Comparison of ENCODE assay signal across 10 cellular contexts in genomic region chr17:40602445-40603443, GRCh38. TPM values are rescaled to one million over a fixed set of nuclear protein-coding genes. Genes with fewer than 3 reads are reported as not detected.
DNase-seq lines count a peak whose midpoint lies in the region; TF ChIP-seq lines count a peak whose summit lies in the region.
"Had no signal": no experiment of that assay in that cellular context is flagged by ENCODE, and none has a peak within 500 bp of the region (broad histone marks: within the 10 kb centered on the region; RNA-seq: fewer than 3 reads in every experiment).

No MANE protein-coding gene starts in this region.

- TF ChIP-seq CTCF in vagina (IDR thresholded peaks at IDR 0.05) = no peak

- DNase-seq in CD4-positive, alpha-beta memory T cell = peak; percentile 67 to 80 (median 76)
- peak; percentile 34 to 63 (median 52) for DNase-seq in activated CD4-positive, CD25-positive, alpha-beta regulatory T cell (lab: John Stamatoyannopoulos, UW)
- peak; percentile 60 to 67 for DNase-seq in stimulated activated CD4-positive, alpha-beta T cell treated with anti-CD3 and anti-CD28 coated beads, Interleukin-12 subunit alpha, Interleukin-12 subunit beta, amount 100 ng/mL, for 24 hours (ENCODE audit: low read depth in 2 of 2)
- no peak for DNase-seq in nucleus accumbens (lab: John Stamatoyannopoulos, UW)
- no peak for DNase-seq in vagina (ENCODE audit: extremely low spot score in 2 of 2)
- DNase-seq in midbrain (lab: John Stamatoyannopoulos, UW) = no peak
- DNase-seq in GDM1 (lab: John Stamatoyannopoulos, UW) = no peak

- H3K27ac Mint-ChIP-seq in CD4-positive, alpha-beta memory T cell = peak overlapping the region; percentile 94 to 100 (median 99)
- H3K27ac Mint-ChIP-seq in activated naive CD4-positive, alpha-beta T cell treated with anti-CD3 and anti-CD28 coated beads, Interleukin-2, amount 50 U/mL, for 24 hours = peak overlapping the region; percentile 94

- TF ChIP-seq POLR2A in vagina (IDR thresholded peaks at IDR 0.05) = no peak

- H3K9me3 ChIP-seq in CD4-positive, alpha-beta memory T cell (ENCODE audit: control insufficient read depth in 1 of 2, low read length in 2 of 2) = no peaks in the 10 kb centered on the region
- H3K9me3 ChIP-seq in vagina = no peaks in the 10 kb centered on the region

- peaks cover 0 to 1% of the 10 kb centered on the region in 2 donors for H3K36me3 Mint-ChIP-seq in CD4-positive, alpha-beta memory T cell
- H3K36me3 Mint-ChIP-seq in activated naive CD4-positive, alpha-beta T cell treated with anti-CD3 and anti-CD28 coated beads, Interleukin-2, amount 50 U/mL, for 24 hours = no peaks in the 10 kb centered on the region

- intact Hi-C loops in CD4-positive, alpha-beta memory T cell (cut with micrococcal nuclease) = loop anchor here (1.0 to 2.0 kb wide), 2 partner anchors 20 to 38 kb away; partner anchors contain the start of gene CCR7
- intact Hi-C loops in vagina (cut with DNase I) = no loop called here

- no peaks in the 10 kb centered on the region for H3K27me3 Mint-ChIP-seq in CD4-positive, alpha-beta memory T cell
- H3K27me3 Mint-ChIP-seq in activated naive CD4-positive, alpha-beta T cell treated with anti-CD3 and anti-CD28 coated beads, Interleukin-2, amount 50 U/mL, for 24 hours = no peaks in the 10 kb centered on the region

- peaks cover 100% of the 10 kb centered on the region for H3K4me1 ChIP-seq in CD4-positive, alpha-beta memory T cell (ENCODE audit: insufficient read depth, low read length)
- peaks cover 5% of the 10 kb centered on the region for H3K4me1 ChIP-seq in vagina

- H3K4me1 Mint-ChIP-seq in CD4-positive, alpha-beta memory T cell = peaks cover 70 to 100% (median 90%) of the 10 kb centered on the region in 4 donors
- peaks cover 98% of the 10 kb centered on the region for H3K4me1 Mint-ChIP-seq in activated naive CD4-positive, alpha-beta T cell treated with anti-CD3 and anti-CD28 coated beads, Interleukin-2, amount 50 U/mL, for 24 hours

- H3K9me3 Mint-ChIP-seq in CD4-positive, alpha-beta memory T cell = no peaks in the 10 kb centered on the region
- no peaks in the 10 kb centered on the region for H3K9me3 Mint-ChIP-seq in activated naive CD4-positive, alpha-beta T cell treated with anti-CD3 and anti-CD28 coated beads, Interleukin-2, amount 50 U/mL, for 24 hours

- POLR2A ChIA-PET in CD4-positive, alpha-beta memory T cell (lab: Charles Lee; ENCODE audit: partially characterized antibody) = interaction anchor here (0.6 to 22.3 kb wide), 13 partner anchors 10 to 1106 kb away, joined by 3 to 1226 read pairs (median 12); partner anchors contain the start of genes CCR7 and SMARCE1

- peak overlapping the region; percentile 60 to 85 (median 80) for H3K4me3 Mint-ChIP-seq in CD4-positive, alpha-beta memory T cell
- peak overlapping the region; percentile 74 for H3K4me3 Mint-ChIP-seq in activated naive CD4-positive, alpha-beta T cell treated with anti-CD3 and anti-CD28 coated beads, Interleukin-2, amount 50 U/mL, for 24 hours

- no peaks in the 10 kb centered on the region for H3K36me3 ChIP-seq in CD4-positive, alpha-beta memory T cell (ENCODE audit: insufficient read depth, low read length)
- no peaks in the 10 kb centered on the region for H3K36me3 ChIP-seq in vagina

- H3K27ac ChIP-seq in CD4-positive, alpha-beta memory T cell (ENCODE audit: low read depth, low read length) = peak overlapping the region; percentile 97
- no peak overlapping the region for H3K27ac ChIP-seq in vagina

- H3K27me3 ChIP-seq in CD4-positive, alpha-beta memory T cell (ENCODE audit: insufficient read depth, low read length) = no peaks in the 10 kb centered on the region
- no peaks in the 10 kb centered on the region for H3K27me3 ChIP-seq in vagina

- peak overlapping the region; percentile 3 to 8 for H3K4me3 ChIP-seq in CD4-positive, alpha-beta memory T cell (ENCODE audit: low read length in 2 of 2)
- H3K4me3 ChIP-seq in vagina = no peak overlapping the region

- CTCF ChIA-PET in CD4-positive, alpha-beta memory T cell (lab: Charles Lee; ENCODE audit: partially characterized antibody) = interaction anchor here (1.0 to 6.8 kb wide), 10 partner anchors 9 to 69 kb away, joined by 3 to 61 read pairs (median 6); partner anchors contain the start of gene CCR7

RNA-seq across cellular contexts. Expression of gene CCR7, which starts 37.5 kb away (rescaled TPM):
- 100 to 1,000 TPM; 268 to 269 TPM for total RNA-seq in CD4-positive, alpha-beta memory T cell
- polyA plus RNA-seq in CD4-positive, alpha-beta memory T cell = 100 to 1,000 TPM; 436 to 502 TPM
- not detected for total RNA-seq in vagina
- total RNA-seq: endothelial cell of umbilical vein, NCI-H460 had no signal

RNA-seq across cellular contexts. Expression of gene SMARCE1, which starts 44.9 kb away (rescaled TPM):
- total RNA-seq in CD4-positive, alpha-beta memory T cell = 10 to 100 TPM; 87.6 to 91.0 TPM
- polyA plus RNA-seq in CD4-positive, alpha-beta memory T cell = 100 to 1,000 TPM; 148 to 197 TPM
- total RNA-seq in vagina = 96.3 TPM

Comparison
In these comparisons a context has a peak if more than half of its experiments do, and no peak if none do; other contexts are left out.
1. DNase-seq: peak in CD4-positive, alpha-beta memory T cell (5 of 5), activated CD4-positive, CD25-positive, alpha-beta regulatory T cell (4 of 4) and stimulated activated CD4-positive, alpha-beta T cell treated with anti-CD3 and anti-CD28 coated beads, Interleukin-12 subunit alpha, Interleukin-12 subunit beta, amount 100 ng/mL, for 24 hours (2 of 2); none in nucleus accumbens (0 of 56), vagina (0 of 2), midbrain (single experiment) and GDM1 (single experiment).
2. H3K4me3 ChIP-seq: peak in CD4-positive, alpha-beta memory T cell (2 of 2); none in vagina (0 of 2).
3. RNA of gene CCR7, which starts 37.5 kb away (total RNA-seq): 268 to 269 TPM in CD4-positive, alpha-beta memory T cell; not detected in vagina (single experiment); every median in the first group is over 100 times any median in the second.